Comparison of ENCODE assay signal across 9 cellular contexts in the genomic region with DNA sequence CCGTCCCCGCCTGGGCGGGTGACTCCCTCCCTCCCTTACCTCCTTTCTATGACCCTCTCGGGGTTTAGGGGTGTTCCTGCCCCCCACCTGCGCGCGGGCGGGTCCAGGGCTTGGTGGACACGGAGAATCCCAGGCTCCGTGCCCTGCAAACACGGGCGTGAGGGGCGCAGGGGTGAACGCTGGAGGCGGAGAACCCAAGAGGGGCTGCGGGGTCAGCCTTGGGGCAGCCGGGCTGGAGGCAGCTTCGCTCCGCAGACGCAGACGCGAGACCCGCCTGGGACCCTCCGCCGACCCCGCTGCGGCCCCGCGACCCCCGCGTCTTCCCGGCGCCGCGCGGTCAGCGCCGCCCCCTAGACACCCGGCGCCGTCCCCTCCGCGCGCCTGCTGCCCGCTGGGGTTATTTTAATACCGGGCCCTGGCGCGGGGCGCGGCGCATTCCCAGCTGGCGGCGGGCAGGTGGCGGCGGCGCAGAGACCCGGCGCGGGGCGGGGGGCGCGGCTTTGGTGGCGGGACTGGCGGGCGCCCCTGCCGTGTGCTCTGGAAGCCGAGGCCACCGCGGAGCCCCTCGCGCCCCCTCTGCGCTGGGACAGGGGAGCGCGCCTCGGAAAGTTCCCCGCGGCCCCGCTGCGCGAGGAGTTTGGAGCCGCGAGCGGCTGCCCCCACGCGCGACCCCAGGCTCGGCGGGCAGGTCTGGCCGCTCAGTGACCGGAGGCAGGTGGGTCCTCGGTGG. TPM values are rescaled to one million over a fixed set of nuclear protein-coding genes. Genes with fewer than 3 reads are reported as not detected.
DNase-seq lines count a peak whose midpoint lies in the region; ATAC-seq and TF ChIP-seq lines count a peak whose summit lies in the region.
"Had no signal": no experiment of that assay in that cellular context is flagged by ENCODE, and none has a peak within 500 bp of the region (broad histone marks: within the 10 kb centered on the region; RNA-seq: fewer than 3 reads in every experiment).

A gene (plus strand): TSS at position 433 of the 730 bp plus-strand sequence. CDS start 2,560 bp downstream, outside the sequence.

- H3K27me3 Mint-ChIP-seq in CD8-positive, alpha-beta memory T cell, result peaks cover 31 to 45% of the 10 kb centered on the region in 2 donors
- peaks cover 41% of the 10 kb centered on the region for H3K27me3 Mint-ChIP-seq in osteocyte (ENCODE audit: unreplicated experiment)

- DNase-seq in CD8-positive, alpha-beta memory T cell, result peak in 1 of 5 donors; percentile 28
- DNase-seq in NT2/D1 (ENCODE audit: low read depth, low spot score) (no peak), fibroblast of pulmonary artery (ENCODE audit: low read depth) (no peak), osteocyte (ENCODE audit: extremely low spot score, unreplicated experiment) (no peak), NCI-H774 (lab: John Stamatoyannopoulos, UW) (no peak), hippocampal formation (lab: John Stamatoyannopoulos, UW) (no peak), aorta (no peak)
- DNase-seq in stimulated activated CD4-positive, alpha-beta T cell treated with anti-CD3 and anti-CD28 coated beads, Interleukin-15, amount 100 ng/mL, for 24 hours, result no peak
- DNase-seq: activated CD4-positive, alpha-beta T cell treated with anti-CD3 and anti-CD28 coated beads, Interleukin-2, amount 50 U/mL, for 1 hour had no signal

- WGBS in aorta, 2 donors, result 2% methylated on average over 63 to 91 of the region's 91 CpGs

- H3K9ac ChIP-seq in NT2/D1 (ENCODE audit: insufficient read length, low read depth), result peak within 1 kb of the TSS; percentile 67

- peaks cover 0 to 18% (median 7%) of the 10 kb centered on the region in 3 donors for H3K4me1 Mint-ChIP-seq in CD8-positive, alpha-beta memory T cell
- H3K4me1 Mint-ChIP-seq in osteocyte (ENCODE audit: unreplicated experiment), result peaks cover 11% of the 10 kb centered on the region

- H3K4me3 ChIP-seq in CD8-positive, alpha-beta memory T cell (ENCODE audit: low read length), result peak within 1 kb of the TSS; percentile 41
- peak within 1 kb of the TSS; percentile 33 for H3K4me3 ChIP-seq in NT2/D1 (ENCODE audit: insufficient read length, low read depth)
- peak within 1 kb of the TSS; percentile 30 for H3K4me3 ChIP-seq in fibroblast of pulmonary artery (replicated peaks; ENCODE audit: low read depth, low read length)
- H3K4me3 ChIP-seq in aorta (ENCODE audit: low read length in 2 of 2), result peak within 1 kb of the TSS in 1 of 2 donors; percentile 1

- H3K9me3 Mint-ChIP-seq in CD8-positive, alpha-beta memory T cell, result no peaks in the 10 kb centered on the region
- no peaks in the 10 kb centered on the region for H3K9me3 Mint-ChIP-seq in osteocyte (ENCODE audit: unreplicated experiment)

- intact Hi-C loops in aorta (cut with DNase I), result no loop called here

- H3K27ac Mint-ChIP-seq in CD8-positive, alpha-beta memory T cell, result peak within 1 kb of the TSS in 1 of 8 donors; percentile 4
- no peak within 1 kb of the TSS for H3K27ac Mint-ChIP-seq in osteocyte (ENCODE audit: unreplicated experiment)

- H3K4me1 ChIP-seq in CD8-positive, alpha-beta memory T cell (ENCODE audit: insufficient read depth, low read length), result peaks cover 5% of the 10 kb centered on the region
- peaks cover 9% of the 10 kb centered on the region for H3K4me1 ChIP-seq in NT2/D1 (ENCODE audit: insufficient read depth, insufficient read length)
- H3K4me1 ChIP-seq in aorta (ENCODE audit: control insufficient read depth in 1 of 2, insufficient read depth in 2 of 2, low read length in 2 of 2), result no peaks in the 10 kb centered on the region

- H3K27ac ChIP-seq in CD8-positive, alpha-beta memory T cell (ENCODE audit: low read depth, low read length), result no peak within 1 kb of the TSS
- no peak within 1 kb of the TSS for H3K27ac ChIP-seq in aorta (ENCODE audit: low read depth in 1 of 2, low read length in 2 of 2)

- peaks cover 10% of the 10 kb centered on the region for H3K27me3 ChIP-seq in CD8-positive, alpha-beta memory T cell (ENCODE audit: insufficient read depth, low read length, poor library complexity, severe bottlenecking)
- peaks cover 33% of the 10 kb centered on the region for H3K27me3 ChIP-seq in NT2/D1 (ENCODE audit: insufficient read depth, insufficient read length)
- H3K27me3 ChIP-seq in aorta (ENCODE audit: control insufficient read depth in 1 of 2, insufficient read depth in 2 of 2, low read length in 1 of 2), result no peaks in the 10 kb centered on the region

- H3K4me3 Mint-ChIP-seq in CD8-positive, alpha-beta memory T cell, result peak within 1 kb of the TSS; percentile 18 to 75 (median 69)
- peak within 1 kb of the TSS; percentile 47 for H3K4me3 Mint-ChIP-seq in osteocyte (ENCODE audit: unreplicated experiment)

- ATAC-seq in aorta (ENCODE audit: low FRiP score), result no peak

- CTCF ChIA-PET in CD8-positive, alpha-beta memory T cell (lab: Charles Lee), result interaction anchor here (1.5 kb wide), 1 partner anchor 51 kb away, joined by 3 read pairs; no protein-coding TSS in a partner anchor

- no peaks in the 10 kb centered on the region for H3K36me3 Mint-ChIP-seq in CD8-positive, alpha-beta memory T cell
- no peaks in the 10 kb centered on the region for H3K36me3 Mint-ChIP-seq in osteocyte (ENCODE audit: unreplicated experiment)

- no peaks in the 10 kb centered on the region for H3K36me3 ChIP-seq in CD8-positive, alpha-beta memory T cell (ENCODE audit: insufficient read depth, low read length)
- no peaks in the 10 kb centered on the region for H3K36me3 ChIP-seq in NT2/D1 (ENCODE audit: insufficient read depth, insufficient read length, low read length)
- H3K36me3 ChIP-seq in aorta (ENCODE audit: control insufficient read depth in 1 of 2, insufficient read depth in 2 of 2, low read length in 1 of 2), result no peaks in the 10 kb centered on the region

- POLR2A ChIA-PET in CD8-positive, alpha-beta memory T cell (lab: Charles Lee), result no interaction called here

- no peaks in the 10 kb centered on the region for H3K9me3 ChIP-seq in CD8-positive, alpha-beta memory T cell (ENCODE audit: low read length)
- H3K9me3 ChIP-seq in NT2/D1 (ENCODE audit: insufficient read depth, low read length) (no peaks in the 10 kb centered on the region; the same call in 1 of the 2 replicates), aorta (ENCODE audit: control insufficient read depth, low read length) (no peaks in the 10 kb centered on the region)

- TF ChIP-seq CTCF in fibroblast of pulmonary artery (IDR thresholded peaks at IDR 0.05; ENCODE audit: low read length, missing control alignments) (no peak), osteocyte (IDR thresholded peaks at IDR 0.05) (no peak)

RNA-seq across cellular contexts. Expression of the gene that starts here (rescaled TPM):
- not detected for total RNA-seq in CD8-positive, alpha-beta memory T cell
- not detected for polyA plus RNA-seq in CD8-positive, alpha-beta memory T cell
- total RNA-seq in osteocyte (not detected in 2 replicates), aorta (not detected)
- not detected for polyA plus RNA-seq in aorta
